ENCODE assay signal across 12 cellular contexts in genomic region chr1:92944901-92945747, GRCh38. TPM values are rescaled to one million over a fixed set of nuclear protein-coding genes. Genes with fewer than 3 reads are reported as not detected.
DNase-seq lines count a peak whose midpoint lies in the region; ATAC-seq and TF ChIP-seq lines count a peak whose summit lies in the region.
"Had no signal": no experiment of that assay in that cellular context is flagged by ENCODE, and none has a peak within 500 bp of the region (broad histone marks: within the 10 kb centered on the region; RNA-seq: fewer than 3 reads in every experiment).

No MANE protein-coding gene starts in this region.

- no peaks in the 10 kb centered on the region for H3K36me3 ChIP-seq in Loucy (ENCODE audit: insufficient read depth, low read length)

- H3K4me3 ChIP-seq in Loucy (ENCODE audit: low read length, poor library complexity, severe bottlenecking): no peak overlapping the region

- H3K4me1 ChIP-seq in Loucy (ENCODE audit: insufficient read depth, low read length, poor library complexity, severe bottlenecking): peaks cover 35% of the 10 kb centered on the region

- no peaks in the 10 kb centered on the region for H3K27me3 Mint-ChIP-seq in activated CD4-positive, alpha-beta T cell treated with anti-CD3 and anti-CD28 coated beads, Interleukin-2, amount 10 ng/mL, durations not matched to agents 7 days and 5 days
- H3K27me3 Mint-ChIP-seq: activated naive CD8-positive, alpha-beta T cell had no signal

- no peak for DNase-seq in activated CD4-positive, alpha-beta T cell treated with anti-CD3 and anti-CD28 coated beads, Interleukin-2, amount 10 ng/mL, durations not matched to agents 7 days and 5 days
- no peak for DNase-seq in activated CD4-positive, alpha-beta T cell treated with anti-CD3 and anti-CD28 coated beads, Interleukin-2, amount 50 U/mL, for 48 hours
- peak; percentile 65 for DNase-seq in globus pallidus (ENCODE audit: low spot score)
- DNase-seq in NCI-H1930 (lab: John Stamatoyannopoulos, UW): no peak
- DNase-seq in NCI-H446 treated with DMSO at 0.1 percent for 48 hours (lab: John Stamatoyannopoulos, UW): no peak
- DNase-seq: activated CD8-positive, alpha-beta T cell treated with anti-CD3 and anti-CD28 coated beads, Interleukin-2, amount 10 ng/mL, durations not matched to agents 7 days and 5 days; DND-41; NCI-H69 had no signal

- peak overlapping the region; percentile 4 for H3K4me2 ChIP-seq in Loucy (ENCODE audit: low read depth, low read length, poor library complexity, severe bottlenecking)

- no peaks in the 10 kb centered on the region for H3K9me3 Mint-ChIP-seq in activated CD4-positive, alpha-beta T cell treated with anti-CD3 and anti-CD28 coated beads, Interleukin-2, amount 10 ng/mL, durations not matched to agents 7 days and 5 days

- no peaks in the 10 kb centered on the region for H3K9me3 ChIP-seq in Loucy (ENCODE audit: insufficient read depth, low read depth, low read length)

- peaks cover 41% of the 10 kb centered on the region for H3K4me1 Mint-ChIP-seq in activated CD4-positive, alpha-beta T cell treated with anti-CD3 and anti-CD28 coated beads, Interleukin-2, amount 10 ng/mL, durations not matched to agents 7 days and 5 days

- H3K9ac ChIP-seq in Loucy (ENCODE audit: low read depth, low read length, poor library complexity, severe bottlenecking): no peak overlapping the region

- no peaks in the 10 kb centered on the region for H3F3A ChIP-seq in Loucy (ENCODE audit: low read depth)

- CTCF ChIA-PET in activated CD4-positive, alpha-beta T cell treated with anti-CD3 and anti-CD28 coated beads, Interleukin-2, amount 10 ng/mL, durations not matched to agents 7 days and 5 days (lab: Charles Lee): interaction anchor here (1.1 to 1.9 kb wide), 3 partner anchors 11 to 49 kb away, joined by 4 to 6 read pairs (median 4); no protein-coding TSS in a partner anchor

- H3K27ac ChIP-seq in temporal lobe (ENCODE audit: low read depth, low read length): peak overlapping the region; percentile 93

- POLR2A ChIA-PET in activated CD4-positive, alpha-beta T cell treated with anti-CD3 and anti-CD28 coated beads, Interleukin-2, amount 10 ng/mL, durations not matched to agents 7 days and 5 days (lab: Charles Lee): no interaction called here

- peak overlapping the region; percentile 61 for H3K27ac Mint-ChIP-seq in activated CD4-positive, alpha-beta T cell treated with anti-CD3 and anti-CD28 coated beads, Interleukin-2, amount 10 ng/mL, durations not matched to agents 7 days and 5 days
- H3K27ac Mint-ChIP-seq: activated CD8-positive, alpha-beta T cell treated with anti-CD3 and anti-CD28 coated beads, Interleukin-2, amount 10 ng/mL, durations not matched to agents 7 days and 5 days; activated naive CD8-positive, alpha-beta T cell had no signal

- peaks cover 14% of the 10 kb centered on the region for H3K36me3 Mint-ChIP-seq in activated CD4-positive, alpha-beta T cell treated with anti-CD3 and anti-CD28 coated beads, Interleukin-2, amount 10 ng/mL, durations not matched to agents 7 days and 5 days (ENCODE audit: low read depth)

- no peaks in the 10 kb centered on the region for H4K20me1 ChIP-seq in Loucy (ENCODE audit: insufficient read depth, low read length, poor library complexity, severe bottlenecking)

- H2AFZ ChIP-seq in Loucy (ENCODE audit: low read length): no peak overlapping the region

- no peak for TF ChIP-seq CTCF in Loucy (conservative IDR thresholded peaks at IDR 0.05; ENCODE audit: low read length)

- no peak for ATAC-seq in HG03045 (IDR thresholded peaks at IDR 0.05; ENCODE audit: unreplicated experiment)
- ATAC-seq: activated CD8-positive, alpha-beta T cell treated with anti-CD3 and anti-CD28 coated beads, Interleukin-2, amount 10 ng/mL, durations not matched to agents 7 days and 5 days had no signal

- no peak overlapping the region for H3K4me3 Mint-ChIP-seq in activated CD4-positive, alpha-beta T cell treated with anti-CD3 and anti-CD28 coated beads, Interleukin-2, amount 10 ng/mL, durations not matched to agents 7 days and 5 days
- H3K4me3 Mint-ChIP-seq: activated CD8-positive, alpha-beta T cell treated with anti-CD3 and anti-CD28 coated beads, Interleukin-2, amount 10 ng/mL, durations not matched to agents 7 days and 5 days; activated naive CD8-positive, alpha-beta T cell had no signal

- H3K79me2 ChIP-seq in Loucy (ENCODE audit: insufficient read depth, low read length): peaks cover 32% of the 10 kb centered on the region; the same call in 1 of the 2 replicates

- no peaks in the 10 kb centered on the region for H3K9me2 ChIP-seq in Loucy (replicated peaks; ENCODE audit: low read depth, low read length)

- no peaks in the 10 kb centered on the region for H3K27me3 ChIP-seq in Loucy (ENCODE audit: insufficient read depth, low read length, poor library complexity, severe bottlenecking)

RNA-seq across cellular contexts. Expression of gene DIPK1A, which starts 16.1 kb away (rescaled TPM):
- 10 to 100 TPM; 17.7 to 19.1 TPM for total RNA-seq in activated CD4-positive, alpha-beta T cell treated with anti-CD3 and anti-CD28 coated beads, Interleukin-2, amount 10 ng/mL, durations not matched to agents 7 days and 5 days
- total RNA-seq in temporal lobe: 19.2 TPM
